ENCODE assay signal across 8 cellular contexts in the genomic region with DNA sequence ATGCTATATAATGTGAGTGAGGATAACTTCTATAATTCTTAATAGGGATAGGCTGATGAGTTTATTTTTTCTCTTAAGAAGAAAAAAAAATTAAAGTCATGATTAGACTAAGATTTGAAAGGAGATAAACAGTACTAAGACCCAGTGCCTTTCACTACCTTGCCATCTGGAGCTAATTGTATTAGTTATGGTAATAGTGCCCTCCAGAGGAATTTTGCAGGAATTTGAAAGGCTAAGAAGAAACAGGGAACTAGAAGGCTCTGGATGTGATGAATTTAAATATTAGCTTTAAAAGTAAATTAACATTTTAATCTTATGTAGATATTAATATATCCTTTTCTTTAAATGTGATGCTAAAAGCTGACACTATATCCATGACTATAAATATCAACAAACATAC. TPM values are rescaled to one million over a fixed set of nuclear protein-coding genes. Genes with fewer than 3 reads are reported as not detected.
DNase-seq lines count a peak whose midpoint lies in the region; ATAC-seq, FAIRE-seq and TF ChIP-seq lines count a peak whose summit lies in the region.

No MANE protein-coding gene starts in this region.

- peak; percentile 57 to 61; a peak in 4 of 5 replicates for TF ChIP-seq RAD21 in A549 (conservative IDR thresholded peaks at IDR 0.05 in 1 of 2, IDR thresholded peaks at IDR 0.05 in 1 of 2)

- CTCF ChIA-PET in A549 (lab: Yijun Ruan, JAX), result no interaction called here

- H3K9me3 ChIP-seq in A549 (no peaks in the 10 kb centered on the region), HAP-1 (no peaks in the 10 kb centered on the region)

- no peak overlapping the region for H3K4me2 ChIP-seq in A549

- no peak overlapping the region for H3K27ac ChIP-seq in A549

- H3K4me1 ChIP-seq in A549 (no peaks in the 10 kb centered on the region), HAP-1 (peaks cover 3% of the 10 kb centered on the region; the same call in 1 of the 2 replicates)

- TF ChIP-seq CTCF in A549 (IDR thresholded peaks at IDR 0.05) (peak; percentile 46; the same call in 2 of the 3 replicates), epithelial cell of esophagus (IDR thresholded peaks at IDR 0.05; ENCODE audit: insufficient read depth, low read depth, low read length, missing control alignments) (peak; percentile 62), retinal pigment epithelial cell (conservative IDR thresholded peaks at IDR 0.05; ENCODE audit: low read depth, low read length) (peak; percentile 63)

- no peaks in the 10 kb centered on the region for H3K36me3 ChIP-seq in HAP-1 (replicated peaks)

- in situ Hi-C loops in HAP-1 (cut with MboI; ENCODE audit: low sequenced_read_pairs), result no loop called here

- no peak for FAIRE-seq in A549 (lab: Jason Lieb, UNC)

- DNase-seq in A549 (ENCODE audit: low read depth in 1 of 2, low spot score in 1 of 2) (peak; percentile 7 to 36), HAP-1 (ENCODE audit: low spot score in 2 of 2) (peak; percentile 8 to 77), NCI-H82 treated with DMSO at 0.1 percent for 48 hours (lab: John Stamatoyannopoulos, UW; ENCODE audit: unreplicated experiment) (peak; percentile 75), epithelial cell of esophagus (ENCODE audit: low read depth) (peak; percentile 60), retinal pigment epithelial cell (ENCODE audit: low read depth) (peak; percentile 26), mucosa of gallbladder (ENCODE audit: low spot score) (no peak)
- no peak for DNase-seq in activated naive CD4-positive, alpha-beta T cell treated with Interleukin-2 at 50 U/mL for 16 hours

- TF ChIP-seq EP300 in A549 (IDR thresholded peaks at IDR 0.05), result no peak

- H3K27me3 ChIP-seq in HAP-1 (ENCODE audit: low read depth), result no peaks in the 10 kb centered on the region

- ATAC-seq in A549, result peak; percentile 64 to 67; a peak in 2 of 6 replicates
- no peak for ATAC-seq in HG03378 (IDR thresholded peaks at IDR 0.05; ENCODE audit: unreplicated experiment)

- no peak overlapping the region for H3K4me3 ChIP-seq in A549
- H3K4me3 ChIP-seq in HAP-1, result no peak overlapping the region
- H3K4me3 ChIP-seq in epithelial cell of esophagus (ENCODE audit: low read length), result no peak overlapping the region
- no peak overlapping the region for H3K4me3 ChIP-seq in retinal pigment epithelial cell (ENCODE audit: low read length)

- POLR2A ChIA-PET in A549 (lab: Yijun Ruan, JAX), result no interaction called here

- TF ChIP-seq POLR2A in A549 (IDR thresholded peaks at IDR 0.05; ENCODE audit: low read length), result no peak

TF ChIP-seq in A549, 52 proteins besides CTCF, POLR2A, EP300 and RAD21:
- no peak for TF ChIP-seq EHF (CRISPR knock-in tag; IDR thresholded peaks at IDR 0.05)
- TF ChIP-seq SMC3 (IDR thresholded peaks at IDR 0.05), result 0 out of 3 replicates have a peak, but pooled peaks have one; percentile 33

RNA-seq across cellular contexts. Expression of gene PIK3C2G, which starts 36.6 kb away (rescaled TPM):
- polyA plus RNA-seq in A549 (2011; rRNA removed) (0.01 and 0.03 TPM in 2 replicates), A549 (2017; fragmentation: RNase III; extraction: RNeasy Plus Mini Kit Qiagen cat#74134 plus additional on column Dnase treatment) (not detected in 3 replicates)
- polyA plus RNA-seq in A549 (2012; cell fraction: cytosol; rRNA removed), result not detected in 2 replicates
- not detected in 2 replicates for polyA plus RNA-seq in A549 (2012; cell fraction: nucleus; rRNA removed)
- polyA minus RNA-seq in A549 (2011; rRNA and poly(A)+ RNA removed), result not detected in 2 replicates
- 38.8 TPM for total RNA-seq in mucosa of gallbladder

Comparison
In these comparisons a context has a peak if more than half of its experiments do, and no peak if none do; other contexts are left out.
1. DNase-seq: peak in A549 (2 of 2), HAP-1 (2 of 2), NCI-H82 treated with DMSO at 0.1 percent for 48 hours (single experiment), epithelial cell of esophagus (single experiment) and retinal pigment epithelial cell (single experiment); none in activated naive CD4-positive, alpha-beta T cell treated with Interleukin-2 at 50 U/mL for 16 hours (single experiment) and mucosa of gallbladder (single experiment).
2. Peak in every context shown above with its lines, with median percentiles within 50 percentile points of each other: CTCF ChIP-seq.